ENCODE assay signal across 18 cellular contexts in the genomic region with DNA sequence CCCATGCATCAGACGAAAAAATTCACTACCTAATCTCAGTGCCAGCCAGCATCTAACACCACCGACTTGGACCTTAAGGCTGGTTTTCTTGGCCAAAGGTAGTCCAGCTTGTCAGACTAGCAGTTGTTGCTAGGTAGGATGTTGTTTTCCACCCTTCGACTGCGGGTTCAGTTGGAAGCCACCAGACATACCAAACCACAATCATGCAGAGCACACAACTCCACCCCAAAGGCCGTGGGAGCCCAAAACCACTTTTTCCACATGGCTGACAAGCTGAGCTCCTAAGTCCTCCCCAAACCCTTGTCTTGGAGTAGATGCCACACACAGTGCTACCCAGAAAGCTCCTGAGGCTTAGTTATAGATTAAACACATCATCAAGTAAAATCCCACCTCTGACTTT. TPM values are rescaled to one million over a fixed set of nuclear protein-coding genes. Genes with fewer than 3 reads are reported as not detected.
"Had no signal": no experiment of that assay in that cellular context is flagged by ENCODE, and none has a peak within 500 bp of the region (broad histone marks: within the 10 kb centered on the region; RNA-seq: fewer than 3 reads in every experiment).

No MANE protein-coding gene starts in this region.

- ATAC-seq: left colon; natural killer cell; right lobe of liver; stimulated activated naive B cell treated with anti-CD40 and anti-IgM and Interleukin-4, amounts not matched to agents 10 μg/mL and 1 μg/mL and 100 μg/mL, for 72 hours had no signal

- H3K27ac ChIP-seq: cardiac muscle cell, colonic mucosa, right lobe of liver, suprapubic skin, upper lobe of left lung had no signal

- H3K4me3 ChIP-seq: cardiac muscle cell, colonic mucosa, right lobe of liver, suprapubic skin, upper lobe of left lung had no signal

- H3K9me3 Mint-ChIP-seq: activated naive CD4-positive, alpha-beta T cell treated with anti-CD3 and anti-CD28 coated beads, Interleukin-2, amount 50 U/mL, for 24 hours had no signal

- H3K27me3 Mint-ChIP-seq: activated naive CD4-positive, alpha-beta T cell treated with anti-CD3 and anti-CD28 coated beads, Interleukin-2, amount 50 U/mL, for 24 hours; progenitor cell of endocrine pancreas; stimulated activated naive B cell treated with anti-CD40 and anti-IgM and Interleukin-4, amounts not matched to agents 10 μg/mL and 1 μg/mL and 100 μg/mL, for 72 hours had no signal

- H3K9me3 ChIP-seq: colonic mucosa, right lobe of liver, suprapubic skin, upper lobe of left lung had no signal

- H3K36me3 Mint-ChIP-seq: activated naive CD4-positive, alpha-beta T cell treated with anti-CD3 and anti-CD28 coated beads, Interleukin-2, amount 50 U/mL, for 24 hours; natural killer cell; stimulated activated naive B cell treated with anti-CD40 and anti-IgM and Interleukin-4, amounts not matched to agents 10 μg/mL and 1 μg/mL and 100 μg/mL, for 72 hours had no signal

- DNase-seq: activated CD4-positive, alpha-beta T cell treated with anti-CD3 and anti-CD28 coated beads, Interleukin-2, amount 50 U/mL, for 1 hour; activated CD4-positive, CD25-positive, alpha-beta regulatory T cell; amniotic stem cell; colonic mucosa; effector CD8-positive, alpha-beta T cell; hippocampal formation; left colon; natural killer cell; nucleus accumbens; right lobe of liver; stimulated activated CD4-positive, alpha-beta T cell treated with anti-CD3 and anti-CD28 coated beads, Interleukin-2, amount 100 ng/mL, for 24 hours; stimulated activated naive B cell treated with anti-CD40 and anti-IgM and Interleukin-4, amounts not matched to agents 10 μg/mL and 1 μg/mL and 100 μg/mL, for 72 hours; upper lobe of left lung had no signal

- H3K27ac Mint-ChIP-seq: activated naive CD4-positive, alpha-beta T cell treated with anti-CD3 and anti-CD28 coated beads, Interleukin-2, amount 50 U/mL, for 24 hours; natural killer cell; progenitor cell of endocrine pancreas; stimulated activated naive B cell treated with anti-CD40 and anti-IgM and Interleukin-4, amounts not matched to agents 10 μg/mL and 1 μg/mL and 100 μg/mL, for 72 hours had no signal

- H3K4me1 Mint-ChIP-seq: activated naive CD4-positive, alpha-beta T cell treated with anti-CD3 and anti-CD28 coated beads, Interleukin-2, amount 50 U/mL, for 24 hours; natural killer cell; stimulated activated naive B cell treated with anti-CD40 and anti-IgM and Interleukin-4, amounts not matched to agents 10 μg/mL and 1 μg/mL and 100 μg/mL, for 72 hours had no signal

- H3K4me1 ChIP-seq: colonic mucosa, upper lobe of left lung had no signal

- H3K27me3 ChIP-seq: cardiac muscle cell, colonic mucosa, right lobe of liver, suprapubic skin, upper lobe of left lung had no signal

- H3K4me3 Mint-ChIP-seq: activated naive CD4-positive, alpha-beta T cell treated with anti-CD3 and anti-CD28 coated beads, Interleukin-2, amount 50 U/mL, for 24 hours; natural killer cell; stimulated activated naive B cell treated with anti-CD40 and anti-IgM and Interleukin-4, amounts not matched to agents 10 μg/mL and 1 μg/mL and 100 μg/mL, for 72 hours had no signal

RNA-seq across cellular contexts. Expression of gene LRIG3, which starts 46.8 kb away (rescaled TPM):
- total RNA-seq: mononuclear cell had no signal
